In the genomic region with DNA sequence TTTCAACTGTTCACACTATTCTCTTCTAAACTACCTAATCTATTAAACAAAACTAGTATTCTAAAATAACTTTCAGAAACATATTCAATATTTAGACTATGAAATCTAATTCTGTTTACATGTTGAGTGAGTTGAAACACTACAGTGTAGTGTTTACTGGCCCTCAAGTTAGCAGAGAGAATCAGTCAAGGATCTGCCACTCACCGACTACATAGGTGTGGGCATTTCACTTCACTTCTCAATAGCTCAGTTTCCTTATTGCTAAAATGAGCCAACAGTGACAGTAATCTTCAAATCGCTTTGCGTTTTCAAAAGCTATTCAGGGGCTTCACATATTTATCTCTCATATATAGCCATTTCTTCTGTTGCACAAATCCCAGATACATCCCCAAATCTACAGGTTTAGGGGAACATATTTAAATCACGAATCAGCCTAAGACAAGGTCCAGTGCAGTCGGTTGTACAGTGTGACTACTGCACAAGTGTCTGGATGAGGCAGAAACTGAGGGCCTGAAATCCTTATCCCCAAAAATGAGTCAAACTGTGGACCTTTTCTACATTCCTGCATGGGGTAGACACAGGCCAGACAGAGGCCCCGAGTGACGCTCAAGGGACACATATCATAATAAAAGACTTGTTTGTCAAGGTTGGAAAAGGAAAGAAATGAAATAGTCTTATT, we compare ENCODE assay signal across 16 cellular contexts.
DNase-seq lines count a peak whose midpoint lies in the region; ATAC-seq and TF ChIP-seq lines count a peak whose summit lies in the region.
"Had no signal": no experiment of that assay in that cellular context is flagged by ENCODE, and none has a peak within 500 bp of the region (broad histone marks: within the 10 kb centered on the region; RNA-seq: fewer than 3 reads in every experiment).

No MANE protein-coding gene starts in this region.

- no peak overlapping the region for H3K9ac ChIP-seq in subcutaneous abdominal adipose tissue (ENCODE audit: low read length in 5 of 5)
- H3K9ac ChIP-seq: BLaER1 had no signal

- TF ChIP-seq POLR2A in GM18505 (IDR thresholded peaks at IDR 0.05; ENCODE audit: borderline replicate concordance, extremely low read depth, insufficient read depth, insufficient read length) = no peak

- no peak overlapping the region for H3K4me3 ChIP-seq in fibroblast of villous mesenchyme (ENCODE audit: low read depth, low read length)
- no peak overlapping the region for H3K4me3 ChIP-seq in subcutaneous abdominal adipose tissue (ENCODE audit: low read depth in 1 of 5, low read length in 5 of 5)
- no peak overlapping the region for H3K4me3 ChIP-seq in MG63
- H3K4me3 ChIP-seq: BLaER1, coronary artery had no signal

- ATAC-seq in GM18505 (IDR thresholded peaks at IDR 0.05; ENCODE audit: unreplicated experiment) (no peak), HG02885 (IDR thresholded peaks at IDR 0.05; ENCODE audit: poor library complexity, unreplicated experiment) (no peak)

- H3K36me3 ChIP-seq in subcutaneous abdominal adipose tissue (ENCODE audit: control insufficient read depth in 5 of 5, insufficient read depth in 5 of 5, low read length in 5 of 5) (no peaks in the 10 kb centered on the region), MG63 (no peaks in the 10 kb centered on the region)
- H3K36me3 ChIP-seq: BLaER1, neutrophil had no signal

- H3K27me3 ChIP-seq in subcutaneous abdominal adipose tissue (ENCODE audit: control insufficient read depth in 5 of 5, insufficient read depth in 4 of 5, low read length in 5 of 5) (no peaks in the 10 kb centered on the region), MG63 (no peaks in the 10 kb centered on the region)
- H3K27me3 ChIP-seq: BLaER1, neutrophil had no signal

- no peaks in the 10 kb centered on the region for H3K9me3 ChIP-seq in subcutaneous abdominal adipose tissue (ENCODE audit: control insufficient read depth in 5 of 5, low read length in 5 of 5)
- H3K9me3 ChIP-seq in MG63 = no peaks in the 10 kb centered on the region; the same call in 1 of the 2 replicates
- H3K9me3 ChIP-seq: BLaER1, neutrophil had no signal

- peaks cover 0 to 27% (median 23%) of the 10 kb centered on the region in 5 donors for H3K4me1 ChIP-seq in subcutaneous abdominal adipose tissue (ENCODE audit: control insufficient read depth in 5 of 5, insufficient read depth in 5 of 5, low read length in 5 of 5)
- H3K4me1 ChIP-seq: BLaER1 had no signal

- peak; percentile 11 for DNase-seq in GM03348 (ENCODE audit: low spot score)
- peak; percentile 34 for DNase-seq in fibroblast of villous mesenchyme (ENCODE audit: low read depth)
- no peak for DNase-seq in MG63
- DNase-seq: activated effector memory CD4-positive, alpha-beta T cell treated with anti-CD3 and anti-CD28 coated beads, Interleukin-2, amount 50 U/mL, for 16 hours; anterior cingulate cortex; DMS 273 treated with DMSO at 0.1 percent for 48 hours; RPMI8226; substantia nigra; SW 1271 had no signal

- H3K27ac ChIP-seq in VCaP = peak overlapping the region; percentile 44
- H3K27ac ChIP-seq in subcutaneous abdominal adipose tissue (ENCODE audit: low read depth, low read length) = peak overlapping the region; percentile 24
- H3K27ac ChIP-seq: BLaER1, coronary artery, neutrophil had no signal

- no peak for TF ChIP-seq CTCF in VCaP (conservative IDR thresholded peaks at IDR 0.05)
- no peak for TF ChIP-seq CTCF in fibroblast of villous mesenchyme (IDR thresholded peaks at IDR 0.05; ENCODE audit: insufficient read depth, low read depth, low read length)
